Comparison of ENCODE assay signal across 1 cellular context in the genomic region with DNA sequence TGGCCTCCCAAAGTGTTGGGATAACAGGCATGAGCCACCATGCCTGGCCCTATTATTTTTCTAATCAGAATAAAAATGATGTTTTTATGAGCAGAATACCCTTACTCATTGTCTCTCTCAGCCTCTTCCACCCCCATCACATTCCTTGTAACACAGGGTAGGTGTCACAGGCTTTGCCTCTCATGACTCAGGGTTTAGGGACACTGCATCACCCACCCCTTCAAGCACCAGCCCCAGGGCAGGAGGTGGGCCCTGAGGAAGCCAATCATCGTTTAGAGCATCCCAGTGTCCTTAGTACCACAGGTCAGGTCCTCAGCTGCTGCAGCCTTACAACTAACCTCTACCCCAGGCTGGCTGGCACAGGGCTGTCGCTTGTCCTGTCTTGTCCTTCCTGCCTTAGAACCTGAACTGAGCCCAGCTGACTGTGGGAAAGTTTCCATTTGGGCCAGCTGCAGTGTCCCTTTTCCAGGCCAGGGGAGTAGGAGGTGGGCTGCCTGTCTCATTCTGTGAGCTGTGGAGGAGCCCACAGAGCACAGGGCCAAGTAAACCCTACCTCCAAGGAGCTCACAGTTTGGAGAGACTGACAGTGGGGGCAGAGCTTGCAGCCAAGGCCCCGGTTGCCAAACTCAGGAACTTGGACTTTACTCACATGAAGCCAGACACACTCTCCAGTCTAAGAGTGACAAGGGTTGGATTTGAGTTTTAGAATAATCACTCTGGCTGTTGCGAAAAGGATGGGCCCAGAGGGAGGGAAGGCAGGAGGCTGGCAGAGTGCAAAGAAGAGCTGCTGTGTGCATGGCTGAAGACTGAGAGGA.
TF ChIP-seq lines count a peak whose summit lies in the region.

No MANE protein-coding gene starts in this region.

TF ChIP-seq in HepG2, 621 proteins besides CTCF, POLR2A, EP300 and RAD21 (continues in another document):
- TF ChIP-seq, protein P1, sequence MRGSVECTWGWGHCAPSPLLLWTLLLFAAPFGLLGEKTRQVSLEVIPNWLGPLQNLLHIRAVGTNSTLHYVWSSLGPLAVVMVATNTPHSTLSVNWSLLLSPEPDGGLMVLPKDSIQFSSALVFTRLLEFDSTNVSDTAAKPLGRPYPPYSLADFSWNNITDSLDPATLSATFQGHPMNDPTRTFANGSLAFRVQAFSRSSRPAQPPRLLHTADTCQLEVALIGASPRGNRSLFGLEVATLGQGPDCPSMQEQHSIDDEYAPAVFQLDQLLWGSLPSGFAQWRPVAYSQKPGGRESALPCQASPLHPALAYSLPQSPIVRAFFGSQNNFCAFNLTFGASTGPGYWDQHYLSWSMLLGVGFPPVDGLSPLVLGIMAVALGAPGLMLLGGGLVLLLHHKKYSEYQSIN (CRISPR knock-in tag; IDR thresholded peaks at IDR 0.05; ENCODE audit: borderline replicate concordance), result no peak
- TF ChIP-seq PHF8 (CRISPR knock-in tag; IDR thresholded peaks at IDR 0.05) (no peak), ARNTL (CRISPR knock-in tag; IDR thresholded peaks at IDR 0.05) (no peak), ZNF543 (CRISPR knock-in tag; IDR thresholded peaks at IDR 0.05) (no peak), ZNF792 (CRISPR knock-in tag; IDR thresholded peaks at IDR 0.05) (no peak), POGZ (CRISPR knock-in tag; IDR thresholded peaks at IDR 0.05) (0 out of 2 replicates have a peak, but pooled peaks have one; percentile 15), CBFB (CRISPR knock-in tag; IDR thresholded peaks at IDR 0.05) (no peak; the same call in 1 of the 2 replicates), ZFP82 (CRISPR knock-in tag; IDR thresholded peaks at IDR 0.05; ENCODE audit: borderline replicate concordance) (no peak), ZNF496 (CRISPR knock-in tag; IDR thresholded peaks at IDR 0.05; ENCODE audit: insufficient replicate concordance) (no peak), ZNF747 (CRISPR knock-in tag; IDR thresholded peaks at IDR 0.05; ENCODE audit: borderline replicate concordance) (no peak), ZNF556 (CRISPR knock-in tag; IDR thresholded peaks at IDR 0.05; ENCODE audit: borderline replicate concordance) (peak; percentile 49; the same call in 1 of the 2 replicates), ZNF615 (CRISPR knock-in tag; IDR thresholded peaks at IDR 0.05; ENCODE audit: borderline replicate concordance) (no peak), REPIN1 (CRISPR knock-in tag; IDR thresholded peaks at IDR 0.05; ENCODE audit: borderline replicate concordance, low read depth) (peak; percentile 55; the same call in 1 of the 2 replicates), NFATC3 (CRISPR knock-in tag; IDR thresholded peaks at IDR 0.05) (no peak), ISL2 (CRISPR knock-in tag; IDR thresholded peaks at IDR 0.05) (0 out of 2 replicates have a peak, but pooled peaks have one; percentile 48), ZSCAN29 (CRISPR knock-in tag; conservative IDR thresholded peaks at IDR 0.05) (0 out of 2 replicates have a peak, but pooled peaks have one; percentile 24), ZNF124 (CRISPR knock-in tag; IDR thresholded peaks at IDR 0.05) (no peak), ZNF17 (CRISPR knock-in tag; IDR thresholded peaks at IDR 0.05) (no peak), ZNF614 (CRISPR knock-in tag; IDR thresholded peaks at IDR 0.05; ENCODE audit: borderline replicate concordance) (0 out of 2 replicates have a peak, but pooled peaks have one; percentile 25), MTA3 (CRISPR knock-in tag; IDR thresholded peaks at IDR 0.05) (no peak), ZNF737 (CRISPR knock-in tag; IDR thresholded peaks at IDR 0.05; ENCODE audit: borderline replicate concordance) (no peak), RFXAP (CRISPR knock-in tag; IDR thresholded peaks at IDR 0.05; ENCODE audit: borderline replicate concordance) (no peak), HMG20A (CRISPR knock-in tag; IDR thresholded peaks at IDR 0.05; ENCODE audit: borderline replicate concordance) (peak; percentile 29; the same call in 1 of the 2 replicates), ZNF264 (CRISPR knock-in tag; IDR thresholded peaks at IDR 0.05) (peak; percentile 56; the same call in 1 of the 2 replicates), NFIC (IDR thresholded peaks at IDR 0.05; ENCODE audit: low read length) (no peak), MTF1 (CRISPR knock-in tag; IDR thresholded peaks at IDR 0.05) (no peak), ZNF292 (CRISPR knock-in tag; IDR thresholded peaks at IDR 0.05; ENCODE audit: borderline replicate concordance, low read depth) (peak; percentile 88; the same call in 1 of the 2 replicates), MYC (CRISPR knock-in tag; IDR thresholded peaks at IDR 0.05; ENCODE audit: borderline replicate concordance) (0 out of 2 replicates have a peak, but pooled peaks have one; percentile 17), TCF7L2 (IDR thresholded peaks at IDR 0.05; ENCODE audit: low read depth, low read length) (no peak), FOXO1 (CRISPR knock-in tag; IDR thresholded peaks at IDR 0.05) (no peak; the same call in 1 of the 2 replicates), ZNF670 (CRISPR knock-in tag; IDR thresholded peaks at IDR 0.05; ENCODE audit: borderline replicate concordance) (no peak), MED13 (CRISPR knock-in tag; IDR thresholded peaks at IDR 0.05) (no peak), ZFYVE20 (CRISPR knock-in tag; IDR thresholded peaks at IDR 0.05; ENCODE audit: borderline replicate concordance, low read depth) (no peak), AHR (CRISPR knock-in tag; IDR thresholded peaks at IDR 0.05) (no peak), HMG20B (CRISPR knock-in tag; conservative IDR thresholded peaks at IDR 0.05) (0 out of 2 replicates have a peak, but pooled peaks have one; percentile 29), MTA1 (CRISPR knock-in tag; IDR thresholded peaks at IDR 0.05; ENCODE audit: borderline replicate concordance) (peak; percentile 60; the same call in 1 of the 2 replicates), ZNF749 (CRISPR knock-in tag; IDR thresholded peaks at IDR 0.05; ENCODE audit: borderline replicate concordance) (no peak), MED1 (CRISPR knock-in tag; IDR thresholded peaks at IDR 0.05) (peak; percentile 40; the same call in 1 of the 2 replicates)
- TF ChIP-seq, protein P2, sequence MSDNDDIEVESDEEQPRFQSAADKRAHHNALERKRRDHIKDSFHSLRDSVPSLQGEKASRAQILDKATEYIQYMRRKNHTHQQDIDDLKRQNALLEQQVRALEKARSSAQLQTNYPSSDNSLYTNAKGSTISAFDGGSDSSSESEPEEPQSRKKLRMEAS (IDR thresholded peaks at IDR 0.05), result no peak; the same call in 1 of the 2 replicates
- TF ChIP-seq, protein P3, sequence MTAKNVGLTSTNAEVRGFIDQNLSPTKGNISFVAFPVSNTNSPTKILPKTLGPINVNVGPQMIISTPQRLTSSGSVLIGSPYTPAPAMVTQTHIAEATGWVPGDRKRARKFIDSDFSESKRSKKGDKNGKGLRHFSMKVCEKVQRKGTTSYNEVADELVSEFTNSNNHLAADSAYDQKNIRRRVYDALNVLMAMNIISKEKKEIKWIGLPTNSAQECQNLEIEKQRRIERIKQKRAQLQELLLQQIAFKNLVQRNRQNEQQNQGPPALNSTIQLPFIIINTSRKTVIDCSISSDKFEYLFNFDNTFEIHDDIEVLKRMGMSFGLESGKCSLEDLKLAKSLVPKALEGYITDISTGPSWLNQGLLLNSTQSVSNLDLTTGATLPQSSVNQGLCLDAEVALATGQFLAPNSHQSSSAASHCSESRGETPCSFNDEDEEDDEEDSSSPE (CRISPR knock-in tag; IDR thresholded peaks at IDR 0.05), result peak; percentile 28; the same call in 1 of the 2 replicates
- TF ChIP-seq, protein P4, sequence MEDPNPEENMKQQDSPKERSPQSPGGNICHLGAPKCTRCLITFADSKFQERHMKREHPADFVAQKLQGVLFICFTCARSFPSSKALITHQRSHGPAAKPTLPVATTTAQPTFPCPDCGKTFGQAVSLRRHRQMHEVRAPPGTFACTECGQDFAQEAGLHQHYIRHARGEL (CRISPR knock-in tag; IDR thresholded peaks at IDR 0.05), result no peak
- TF ChIP-seq, protein P5, sequence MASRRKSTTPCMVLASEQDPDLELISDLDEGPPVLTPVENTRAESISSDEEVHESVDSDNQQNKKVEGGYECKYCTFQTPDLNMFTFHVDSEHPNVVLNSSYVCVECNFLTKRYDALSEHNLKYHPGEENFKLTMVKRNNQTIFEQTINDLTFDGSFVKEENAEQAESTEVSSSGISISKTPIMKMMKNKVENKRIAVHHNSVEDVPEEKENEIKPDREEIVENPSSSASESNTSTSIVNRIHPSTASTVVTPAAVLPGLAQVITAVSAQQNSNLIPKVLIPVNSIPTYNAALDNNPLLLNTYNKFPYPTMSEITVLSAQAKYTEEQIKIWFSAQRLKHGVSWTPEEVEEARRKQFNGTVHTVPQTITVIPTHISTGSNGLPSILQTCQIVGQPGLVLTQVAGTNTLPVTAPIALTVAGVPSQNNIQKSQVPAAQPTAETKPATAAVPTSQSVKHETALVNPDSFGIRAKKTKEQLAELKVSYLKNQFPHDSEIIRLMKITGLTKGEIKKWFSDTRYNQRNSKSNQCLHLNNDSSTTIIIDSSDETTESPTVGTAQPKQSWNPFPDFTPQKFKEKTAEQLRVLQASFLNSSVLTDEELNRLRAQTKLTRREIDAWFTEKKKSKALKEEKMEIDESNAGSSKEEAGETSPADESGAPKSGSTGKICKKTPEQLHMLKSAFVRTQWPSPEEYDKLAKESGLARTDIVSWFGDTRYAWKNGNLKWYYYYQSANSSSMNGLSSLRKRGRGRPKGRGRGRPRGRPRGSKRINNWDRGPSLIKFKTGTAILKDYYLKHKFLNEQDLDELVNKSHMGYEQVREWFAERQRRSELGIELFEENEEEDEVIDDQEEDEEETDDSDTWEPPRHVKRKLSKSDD (CRISPR knock-in tag; IDR thresholded peaks at IDR 0.05; ENCODE audit: low read depth), result 0 out of 2 replicates have a peak, but pooled peaks have one; percentile 44
- TF ChIP-seq, protein P6, sequence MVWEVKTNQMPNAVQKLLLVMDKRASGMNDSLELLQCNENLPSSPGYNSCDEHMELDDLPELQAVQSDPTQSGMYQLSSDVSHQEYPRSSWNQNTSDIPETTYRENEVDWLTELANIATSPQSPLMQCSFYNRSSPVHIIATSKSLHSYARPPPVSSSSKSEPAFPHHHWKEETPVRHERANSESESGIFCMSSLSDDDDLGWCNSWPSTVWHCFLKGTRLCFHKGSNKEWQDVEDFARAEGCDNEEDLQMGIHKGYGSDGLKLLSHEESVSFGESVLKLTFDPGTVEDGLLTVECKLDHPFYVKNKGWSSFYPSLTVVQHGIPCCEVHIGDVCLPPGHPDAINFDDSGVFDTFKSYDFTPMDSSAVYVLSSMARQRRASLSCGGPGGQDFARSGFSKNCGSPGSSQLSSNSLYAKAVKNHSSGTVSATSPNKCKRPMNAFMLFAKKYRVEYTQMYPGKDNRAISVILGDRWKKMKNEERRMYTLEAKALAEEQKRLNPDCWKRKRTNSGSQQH (CRISPR knock-in tag; IDR thresholded peaks at IDR 0.05; ENCODE audit: low read depth), result no peak
- TF ChIP-seq, protein P7, sequence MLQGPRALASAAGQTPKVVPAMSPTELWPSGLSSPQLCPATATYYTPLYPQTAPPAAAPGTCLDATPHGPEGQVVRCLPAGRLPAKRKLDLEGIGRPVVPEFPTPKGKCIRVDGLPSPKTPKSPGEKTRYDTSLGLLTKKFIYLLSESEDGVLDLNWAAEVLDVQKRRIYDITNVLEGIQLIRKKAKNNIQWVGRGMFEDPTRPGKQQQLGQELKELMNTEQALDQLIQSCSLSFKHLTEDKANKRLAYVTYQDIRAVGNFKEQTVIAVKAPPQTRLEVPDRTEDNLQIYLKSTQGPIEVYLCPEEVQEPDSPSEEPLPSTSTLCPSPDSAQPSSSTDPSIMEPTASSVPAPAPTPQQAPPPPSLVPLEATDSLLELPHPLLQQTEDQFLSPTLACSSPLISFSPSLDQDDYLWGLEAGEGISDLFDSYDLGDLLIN (CRISPR knock-in tag; IDR thresholded peaks at IDR 0.05; ENCODE audit: borderline replicate concordance), result no peak
- TF ChIP-seq, protein P8, sequence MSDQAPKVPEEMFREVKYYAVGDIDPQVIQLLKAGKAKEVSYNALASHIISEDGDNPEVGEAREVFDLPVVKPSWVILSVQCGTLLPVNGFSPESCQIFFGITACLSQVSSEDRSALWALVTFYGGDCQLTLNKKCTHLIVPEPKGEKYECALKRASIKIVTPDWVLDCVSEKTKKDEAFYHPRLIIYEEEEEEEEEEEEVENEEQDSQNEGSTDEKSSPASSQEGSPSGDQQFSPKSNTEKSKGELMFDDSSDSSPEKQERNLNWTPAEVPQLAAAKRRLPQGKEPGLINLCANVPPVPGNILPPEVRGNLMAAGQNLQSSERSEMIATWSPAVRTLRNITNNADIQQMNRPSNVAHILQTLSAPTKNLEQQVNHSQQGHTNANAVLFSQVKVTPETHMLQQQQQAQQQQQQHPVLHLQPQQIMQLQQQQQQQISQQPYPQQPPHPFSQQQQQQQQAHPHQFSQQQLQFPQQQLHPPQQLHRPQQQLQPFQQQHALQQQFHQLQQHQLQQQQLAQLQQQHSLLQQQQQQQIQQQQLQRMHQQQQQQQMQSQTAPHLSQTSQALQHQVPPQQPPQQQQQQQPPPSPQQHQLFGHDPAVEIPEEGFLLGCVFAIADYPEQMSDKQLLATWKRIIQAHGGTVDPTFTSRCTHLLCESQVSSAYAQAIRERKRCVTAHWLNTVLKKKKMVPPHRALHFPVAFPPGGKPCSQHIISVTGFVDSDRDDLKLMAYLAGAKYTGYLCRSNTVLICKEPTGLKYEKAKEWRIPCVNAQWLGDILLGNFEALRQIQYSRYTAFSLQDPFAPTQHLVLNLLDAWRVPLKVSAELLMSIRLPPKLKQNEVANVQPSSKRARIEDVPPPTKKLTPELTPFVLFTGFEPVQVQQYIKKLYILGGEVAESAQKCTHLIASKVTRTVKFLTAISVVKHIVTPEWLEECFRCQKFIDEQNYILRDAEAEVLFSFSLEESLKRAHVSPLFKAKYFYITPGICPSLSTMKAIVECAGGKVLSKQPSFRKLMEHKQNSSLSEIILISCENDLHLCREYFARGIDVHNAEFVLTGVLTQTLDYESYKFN (CRISPR knock-in tag; conservative IDR thresholded peaks at IDR 0.05), result peak; percentile 73
- TF ChIP-seq, protein P9, sequence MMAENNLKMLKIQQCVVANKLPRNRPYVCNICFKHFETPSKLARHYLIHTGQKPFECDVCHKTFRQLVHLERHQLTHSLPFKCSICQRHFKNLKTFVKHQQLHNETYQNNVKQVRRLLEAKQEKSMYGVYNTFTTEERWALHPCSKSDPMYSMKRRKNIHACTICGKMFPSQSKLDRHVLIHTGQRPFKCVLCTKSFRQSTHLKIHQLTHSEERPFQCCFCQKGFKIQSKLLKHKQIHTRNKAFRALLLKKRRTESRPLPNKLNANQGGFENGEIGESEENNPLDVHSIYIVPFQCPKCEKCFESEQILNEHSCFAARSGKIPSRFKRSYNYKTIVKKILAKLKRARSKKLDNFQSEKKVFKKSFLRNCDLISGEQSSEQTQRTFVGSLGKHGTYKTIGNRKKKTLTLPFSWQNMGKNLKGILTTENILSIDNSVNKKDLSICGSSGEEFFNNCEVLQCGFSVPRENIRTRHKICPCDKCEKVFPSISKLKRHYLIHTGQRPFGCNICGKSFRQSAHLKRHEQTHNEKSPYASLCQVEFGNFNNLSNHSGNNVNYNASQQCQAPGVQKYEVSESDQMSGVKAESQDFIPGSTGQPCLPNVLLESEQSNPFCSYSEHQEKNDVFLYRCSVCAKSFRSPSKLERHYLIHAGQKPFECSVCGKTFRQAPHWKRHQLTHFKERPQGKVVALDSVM (CRISPR knock-in tag; IDR thresholded peaks at IDR 0.05), result no peak
